In genomic region chr18:43543236-43543635, GRCh38 we compare ENCODE assay signal across 34 cellular contexts.
"Had no signal": no experiment of that assay in that cellular context is flagged by ENCODE, and none has a peak within 500 bp of the region (broad histone marks: within the 10 kb centered on the region; RNA-seq: fewer than 3 reads in every experiment).

No MANE protein-coding gene starts in this region.

- H3K4me3 ChIP-seq: ascending aorta, cardiac muscle cell had no signal

- H3K36me3 ChIP-seq: ascending aorta, cardiac muscle cell had no signal

- H3K27ac ChIP-seq: ascending aorta, cardiac muscle cell, VCaP had no signal

- H3K27ac Mint-ChIP-seq: activated B cell treated with CpG ODN at 0.5 μM for 24 hours; activated CD4-positive, alpha-beta memory T cell treated with anti-CD3 and anti-CD28 coated beads for 36 hours; activated CD4-positive, alpha-beta T cell treated with anti-CD3 and anti-CD28 coated beads, Interleukin-2, amount 10 ng/mL, durations not matched to agents 24 days and 14 days; activated CD8-positive, alpha-beta T cell treated with anti-CD3 and anti-CD28 coated beads for 36 hours; activated naive CD4-positive, alpha-beta T cell treated with anti-CD3 and anti-CD28 coated beads, Interleukin-2, amount 10 ng/mL, durations not matched to agents 7 days and 5 days; activated naive CD4-positive, alpha-beta T cell treated with anti-CD3 and anti-CD28 coated beads, Interleukin-2, amount 50 U/mL, for 24 hours; activated naive CD8-positive, alpha-beta T cell; activated naive CD8-positive, alpha-beta T cell treated with anti-CD3 and anti-CD28 coated beads, Interleukin-2, amount 10 ng/mL, durations not matched to agents 7 days and 5 days; activated naive CD8-positive, alpha-beta T cell treated with anti-CD3 and anti-CD28 coated beads, Interleukin-2, amount 50 U/mL, for 24 hours; activated T-helper 2 cell treated with anti-CD3 and anti-CD28 coated beads, Interferon-gamma antibody, Interleukin-2, Interleukin-4, amounts not matched to agents 10 μg/mL and 5 μg/mL and 100 μg/mL, durations not matched to agents 14 hours and 24 hours and 36 hours; brain; T-helper 1 cell treated with Interleukin-12 subunit alpha and Interleukin-12 subunit beta and Interleukin-4 antibody, amounts not matched to agents 30 μg/mL and 1 μg/mL, for 36 hours; T-helper 2 cell treated with Interferon-gamma antibody and Interleukin-4, amounts not matched to agents 5 μg/mL and 100 μg/mL, for 36 hours had no signal

- H3K9me3 ChIP-seq: ascending aorta had no signal

- H3K4me1 ChIP-seq: ascending aorta had no signal

- H3K4me3 Mint-ChIP-seq: activated B cell treated with CpG ODN at 0.5 μM for 24 hours; activated CD4-positive, alpha-beta memory T cell treated with anti-CD3 and anti-CD28 coated beads for 36 hours; activated CD4-positive, alpha-beta T cell treated with anti-CD3 and anti-CD28 coated beads, Interleukin-2, amount 10 ng/mL, durations not matched to agents 24 days and 14 days; activated CD8-positive, alpha-beta T cell treated with anti-CD3 and anti-CD28 coated beads for 36 hours; activated naive CD4-positive, alpha-beta T cell treated with anti-CD3 and anti-CD28 coated beads, Interleukin-2, amount 10 ng/mL, durations not matched to agents 7 days and 5 days; activated naive CD4-positive, alpha-beta T cell treated with anti-CD3 and anti-CD28 coated beads, Interleukin-2, amount 50 U/mL, for 24 hours; activated naive CD8-positive, alpha-beta T cell; activated naive CD8-positive, alpha-beta T cell treated with anti-CD3 and anti-CD28 coated beads, Interleukin-2, amount 10 ng/mL, durations not matched to agents 7 days and 5 days; activated naive CD8-positive, alpha-beta T cell treated with anti-CD3 and anti-CD28 coated beads, Interleukin-2, amount 50 U/mL, for 24 hours; brain; central memory CD8-positive, alpha-beta T cell; T-helper 1 cell treated with Interleukin-12 subunit alpha and Interleukin-12 subunit beta and Interleukin-4 antibody, amounts not matched to agents 30 μg/mL and 1 μg/mL, for 36 hours; T-helper 2 cell treated with Interferon-gamma antibody and Interleukin-4, amounts not matched to agents 5 μg/mL and 100 μg/mL, for 36 hours had no signal

- H3K36me3 Mint-ChIP-seq: activated CD4-positive, alpha-beta memory T cell treated with anti-CD3 and anti-CD28 coated beads for 36 hours; activated naive CD4-positive, alpha-beta T cell treated with anti-CD3 and anti-CD28 coated beads, Interleukin-2, amount 10 ng/mL, durations not matched to agents 7 days and 5 days; activated naive CD4-positive, alpha-beta T cell treated with anti-CD3 and anti-CD28 coated beads, Interleukin-2, amount 50 U/mL, for 24 hours; activated naive CD8-positive, alpha-beta T cell; activated naive CD8-positive, alpha-beta T cell treated with anti-CD3 and anti-CD28 coated beads, Interleukin-2, amount 10 ng/mL, durations not matched to agents 7 days and 5 days; brain had no signal

- DNase-seq: activated B cell treated with CpG ODN at 0.5 μM for 24 hours; activated CD4-positive, alpha-beta memory T cell treated with anti-CD3 and anti-CD28 coated beads for 36 hours; activated CD4-positive, alpha-beta T cell treated with anti-CD3 and anti-CD28 coated beads for 4 hours; activated CD4-positive, alpha-beta T cell treated with anti-CD3 and anti-CD28 coated beads, Interleukin-2, amount 10 ng/mL, durations not matched to agents 24 days and 14 days; activated CD4-positive, alpha-beta T cell treated with anti-CD3 and anti-CD28 coated beads, Interleukin-2, amount 50 U/mL, for 1 hour; activated CD4-positive, alpha-beta T cell treated with anti-CD3 and anti-CD28 coated beads, Interleukin-2, amount 50 U/mL, for 4 hours; activated CD4-positive, CD25-positive, alpha-beta regulatory T cell treated with anti-CD3 and anti-CD28 coated beads, Interleukin-2, amount 50 U/mL, for 72 hours; activated CD8-positive, alpha-beta memory T cell treated with anti-CD3 and anti-CD28 coated beads, Interleukin-2, amount 50 U/mL, for 4 hours; activated CD8-positive, alpha-beta T cell treated with anti-CD3 and anti-CD28 coated beads for 36 hours; activated effector memory CD4-positive, alpha-beta T cell treated with Interleukin-2 at 50 U/mL for 16 hours; activated gamma-delta T cell; activated naive CD4-positive, alpha-beta T cell treated with anti-CD3 and anti-CD28 coated beads, Interleukin-2, amount 10 ng/mL, durations not matched to agents 7 days and 5 days; activated naive CD4-positive, alpha-beta T cell treated with Interleukin-2 at 50 U/mL for 16 hours; activated naive CD8-positive, alpha-beta T cell treated with anti-CD3 and anti-CD28 coated beads, Interleukin-2, amount 10 ng/mL, durations not matched to agents 7 days and 5 days; activated naive CD8-positive, alpha-beta T cell treated with anti-CD3 and anti-CD28 coated beads, Interleukin-2, amount 50 U/mL, for 24 hours; activated T-cell treated with anti-CD3 and anti-CD28 coated beads for 4 hours; activated T-cell treated with anti-CD3 and anti-CD28 coated beads, Interleukin-2, amount 50 U/mL, for 1 hour; activated T-cell treated with anti-CD3 and anti-CD28 coated beads, Interleukin-2, amount 50 U/mL, for 48 hours; amygdala; anterior cingulate cortex; cerebellar nuclear complex; T-helper 1 cell; T-helper 2 cell; T-helper 9 cell had no signal

- H3K27me3 Mint-ChIP-seq: activated B cell treated with CpG ODN at 0.5 μM for 24 hours; activated CD4-positive, alpha-beta memory T cell treated with anti-CD3 and anti-CD28 coated beads for 36 hours; activated CD4-positive, alpha-beta T cell treated with anti-CD3 and anti-CD28 coated beads, Interleukin-2, amount 10 ng/mL, durations not matched to agents 24 days and 14 days; activated CD8-positive, alpha-beta T cell treated with anti-CD3 and anti-CD28 coated beads for 36 hours; activated naive CD4-positive, alpha-beta T cell treated with anti-CD3 and anti-CD28 coated beads, Interleukin-2, amount 10 ng/mL, durations not matched to agents 7 days and 5 days; activated naive CD4-positive, alpha-beta T cell treated with anti-CD3 and anti-CD28 coated beads, Interleukin-2, amount 50 U/mL, for 24 hours; activated naive CD8-positive, alpha-beta T cell; activated naive CD8-positive, alpha-beta T cell treated with anti-CD3 and anti-CD28 coated beads, Interleukin-2, amount 10 ng/mL, durations not matched to agents 7 days and 5 days; activated naive CD8-positive, alpha-beta T cell treated with anti-CD3 and anti-CD28 coated beads, Interleukin-2, amount 50 U/mL, for 24 hours; brain; central memory CD8-positive, alpha-beta T cell had no signal

- H3K9me3 Mint-ChIP-seq: activated naive CD8-positive, alpha-beta T cell treated with anti-CD3 and anti-CD28 coated beads, Interleukin-2, amount 10 ng/mL, durations not matched to agents 7 days and 5 days; activated naive CD8-positive, alpha-beta T cell treated with anti-CD3 and anti-CD28 coated beads, Interleukin-2, amount 50 U/mL, for 24 hours; central memory CD8-positive, alpha-beta T cell; T-helper 1 cell treated with Interleukin-12 subunit alpha and Interleukin-12 subunit beta and Interleukin-4 antibody, amounts not matched to agents 30 μg/mL and 1 μg/mL, for 36 hours had no signal

- H3K4me1 Mint-ChIP-seq: activated B cell treated with CpG ODN at 0.5 μM for 24 hours; activated CD4-positive, alpha-beta T cell treated with anti-CD3 and anti-CD28 coated beads, Interleukin-2, amount 10 ng/mL, durations not matched to agents 24 days and 14 days; activated naive CD4-positive, alpha-beta T cell treated with anti-CD3 and anti-CD28 coated beads, Interleukin-2, amount 10 ng/mL, durations not matched to agents 7 days and 5 days; activated naive CD4-positive, alpha-beta T cell treated with anti-CD3 and anti-CD28 coated beads, Interleukin-2, amount 50 U/mL, for 24 hours; activated naive CD8-positive, alpha-beta T cell treated with anti-CD3 and anti-CD28 coated beads, Interleukin-2, amount 10 ng/mL, durations not matched to agents 7 days and 5 days; activated naive CD8-positive, alpha-beta T cell treated with anti-CD3 and anti-CD28 coated beads, Interleukin-2, amount 50 U/mL, for 24 hours; brain; central memory CD8-positive, alpha-beta T cell had no signal

- H3K27me3 ChIP-seq: ascending aorta, cardiac muscle cell had no signal
